Comparison of ENCODE assay signal across 6 cellular contexts in genomic region chr21:18636897-18637296, GRCh38.
"Had no signal": no experiment of that assay in that cellular context is flagged by ENCODE, and none has a peak within 500 bp of the region (broad histone marks: within the 10 kb centered on the region; RNA-seq: fewer than 3 reads in every experiment).

No MANE protein-coding gene starts in this region.

- H3K27ac ChIP-seq: HL-60, KMS-11 had no signal

- DNase-seq: Karpas-422, KBM-7, KG1 had no signal

- H3K4me2 ChIP-seq: KMS-11 had no signal

- FAIRE-seq: HTR-8/SVneo had no signal

- H3K9ac ChIP-seq: KMS-11 had no signal
